ENCODE assay signal across 23 cellular contexts in the genomic region with DNA sequence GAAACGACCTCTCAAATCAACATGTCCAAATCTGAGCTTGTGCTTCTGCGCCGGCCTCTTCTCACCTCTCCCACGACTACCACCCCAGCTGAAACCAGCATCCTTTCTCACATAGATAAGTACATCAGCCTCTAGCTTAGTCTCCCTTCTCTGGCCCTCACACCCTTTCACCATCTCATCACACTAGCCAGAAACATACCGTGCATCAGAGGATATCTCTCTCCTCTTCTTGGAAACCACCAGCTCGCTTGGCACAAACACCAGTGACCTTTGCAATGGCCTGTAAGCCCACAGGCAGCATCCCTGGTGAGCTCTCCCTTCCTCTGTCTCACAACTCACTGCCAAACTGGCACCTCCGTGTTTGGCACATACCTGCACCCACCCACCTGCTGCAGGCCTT.
"Had no signal": no experiment of that assay in that cellular context is flagged by ENCODE, and none has a peak within 500 bp of the region (broad histone marks: within the 10 kb centered on the region; RNA-seq: fewer than 3 reads in every experiment).

No MANE protein-coding gene starts in this region.

- H3K27me3 ChIP-seq: dorsolateral prefrontal cortex, esophagus squamous epithelium, gastrocnemius medialis had no signal

- DNase-seq: dermis blood vessel endothelial cell; dorsolateral prefrontal cortex; effector CD4-positive, alpha-beta T cell; effector memory CD8-positive, alpha-beta T cell; endodermal cell; erythroblast; esophagus squamous epithelium; foreskin fibroblast; foreskin melanocyte; gastrocnemius medialis; glutamatergic neuron; head of caudate nucleus; hippocampal formation; left colon; left ventricle myocardium inferior; lower lobe of right lung; mesenchymal stem cell had no signal

- H3K4me1 ChIP-seq: esophagus squamous epithelium, gastrocnemius medialis, left ventricle myocardium inferior, lower lobe of right lung had no signal

- H3K4me1 Mint-ChIP-seq: endodermal cell, mesothelial cell of epicardium had no signal

- H3K36me3 Mint-ChIP-seq: mesothelial cell of epicardium had no signal

- H3K9me3 Mint-ChIP-seq: effector memory CD8-positive, alpha-beta T cell; endodermal cell; mesothelial cell of epicardium had no signal

- H3K9me3 ChIP-seq: esophagus squamous epithelium, gastrocnemius medialis, left ventricle myocardium inferior, lower lobe of right lung, mucosa of descending colon had no signal

- H3K27ac ChIP-seq: coronary artery, dorsolateral prefrontal cortex, epithelial cell of prostate, esophagus squamous epithelium, gastrocnemius medialis, left ventricle myocardium inferior, lower lobe of right lung had no signal

- H3K4me3 ChIP-seq: coronary artery, dorsolateral prefrontal cortex, esophagus squamous epithelium, gastrocnemius medialis, left ventricle myocardium inferior, lower lobe of right lung, mucosa of descending colon had no signal

- ATAC-seq: effector memory CD8-positive, alpha-beta T cell; esophagus mucosa; gastrocnemius medialis; left colon; left lobe of liver; lower lobe of right lung; mucosa of descending colon had no signal

- H3K27ac Mint-ChIP-seq: effector memory CD8-positive, alpha-beta T cell; endodermal cell; mesothelial cell of epicardium had no signal

- H3K36me3 ChIP-seq: esophagus squamous epithelium, gastrocnemius medialis, left ventricle myocardium inferior, lower lobe of right lung had no signal

- H3K4me3 Mint-ChIP-seq: effector memory CD8-positive, alpha-beta T cell; endodermal cell; mesothelial cell of epicardium had no signal

- H3K27me3 Mint-ChIP-seq: effector memory CD8-positive, alpha-beta T cell had no signal
